16 cellular contexts compared by ENCODE assay signal in the genomic region with DNA sequence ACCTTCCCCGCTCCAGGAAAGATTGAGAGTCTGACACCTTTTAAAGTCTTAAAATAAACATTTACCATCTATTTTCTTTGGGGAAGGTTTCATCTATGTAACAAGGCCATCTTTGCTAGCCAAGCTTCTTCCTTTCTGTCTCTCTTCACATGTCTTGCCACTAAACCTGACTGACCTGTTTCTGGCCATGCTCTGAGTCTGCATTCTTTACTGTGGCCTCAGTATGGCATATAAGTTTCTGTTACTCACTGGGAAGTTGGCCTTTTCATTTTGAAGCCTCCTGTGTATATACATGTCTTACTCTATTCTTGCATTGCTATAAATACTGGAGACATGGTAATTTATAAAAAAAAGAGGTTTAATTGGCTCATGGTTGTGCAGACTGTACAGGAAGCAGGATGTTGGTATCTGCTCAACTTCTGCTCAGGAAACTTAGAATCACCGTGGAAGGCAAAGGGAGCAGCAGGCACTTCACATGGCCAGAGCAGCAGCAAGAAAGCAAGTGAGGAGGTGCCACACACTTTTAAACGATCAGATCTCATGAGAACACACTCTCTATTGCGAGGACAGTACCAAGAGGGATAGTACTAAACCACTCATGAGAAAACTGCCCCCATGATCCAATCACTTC. TPM values are rescaled to one million over a fixed set of nuclear protein-coding genes. Genes with fewer than 3 reads are reported as not detected.
DNase-seq lines count a peak whose midpoint lies in the region; ATAC-seq and TF ChIP-seq lines count a peak whose summit lies in the region.
"Had no signal": no experiment of that assay in that cellular context is flagged by ENCODE, and none has a peak within 500 bp of the region (broad histone marks: within the 10 kb centered on the region; RNA-seq: fewer than 3 reads in every experiment).

No MANE protein-coding gene starts in this region.

- H3K4me3 ChIP-seq in BLaER1 treated with 17β-estradiol and CSF1 and Interleukin-3, amounts not matched to agents 10 nM and 100 nM = no peak overlapping the region
- H3K4me3 ChIP-seq: gastrocnemius medialis, psoas muscle had no signal

- H3K27me3 ChIP-seq in BLaER1 treated with 17β-estradiol and CSF1 and Interleukin-3, amounts not matched to agents 10 nM and 100 nM = no peaks in the 10 kb centered on the region
- H3K27me3 ChIP-seq: gastrocnemius medialis had no signal

- no peak overlapping the region; a peak in 1 of 22 replicates for H3K27ac ChIP-seq in BLaER1 treated with 17β-estradiol and CSF1 and Interleukin-3, amounts not matched to agents 10 nM and 100 nM
- H3K27ac ChIP-seq: gastrocnemius medialis, psoas muscle had no signal

- H3K9me3 ChIP-seq in BLaER1 treated with 17β-estradiol and CSF1 and Interleukin-3, amounts not matched to agents 10 nM and 100 nM (replicated peaks in 1 of 11) = no peaks in the 10 kb centered on the region; a peak in 1 of 22 replicates
- H3K9me3 ChIP-seq: gastrocnemius medialis, psoas muscle had no signal

- ATAC-seq in GM19035 (IDR thresholded peaks at IDR 0.05; ENCODE audit: unreplicated experiment) (no peak), GM19324 (IDR thresholded peaks at IDR 0.05; ENCODE audit: low FRiP score, unreplicated experiment) (no peak), omental fat pad (ENCODE audit: low FRiP score) (no peak)
- ATAC-seq: gastrocnemius medialis, psoas muscle had no signal

- H3K4me2 ChIP-seq in BLaER1 treated with 17β-estradiol and CSF1 and Interleukin-3, amounts not matched to agents 10 nM and 100 nM = peak overlapping the region in 8 of 11 experiments; percentile 3 to 58 (median 28); a peak in 9 of 22 replicates

- H3K9ac ChIP-seq in BLaER1 treated with 17β-estradiol and CSF1 and Interleukin-3, amounts not matched to agents 10 nM and 100 nM = no peak overlapping the region

- DNase-seq in GF-D8 (lab: John Stamatoyannopoulos, UW) = peak; percentile 0
- DNase-seq in UCSD-AML1 (lab: John Stamatoyannopoulos, UW; ENCODE audit: unreplicated experiment) = peak; percentile 20
- DNase-seq in iPS DF 19.7 (ENCODE audit: low read depth, low spot score) = peak; percentile 15
- DNase-seq in NCI-H2171 treated with DMSO at 0.1 percent for 48 hours (lab: John Stamatoyannopoulos, UW) = no peak
- DNase-seq in omental fat pad (ENCODE audit: low spot score) = no peak
- DNase-seq: activated gamma-delta T cell treated with Interleukin-2 at 50 U/mL for 16 hours; COR-L47; gastrocnemius medialis; NCI-H1417; psoas muscle; stimulated activated CD4-positive, alpha-beta T cell treated with anti-CD3 and anti-CD28 coated beads, Interleukin-4, amount 100 ng/mL, for 4 hours had no signal

- no peaks in the 10 kb centered on the region for H4K20me1 ChIP-seq in BLaER1 treated with 17β-estradiol and CSF1 and Interleukin-3, amounts not matched to agents 10 nM and 100 nM

- H3K4me1 ChIP-seq in BLaER1 treated with 17β-estradiol and CSF1 and Interleukin-3, amounts not matched to agents 10 nM and 100 nM = peaks cover 19 to 26% (median 23%) of the 10 kb centered on the region in 10 experiments
- H3K4me1 ChIP-seq: gastrocnemius medialis, psoas muscle had no signal

- no peak for TF ChIP-seq CTCF in omental fat pad (IDR thresholded peaks at IDR 0.05)

- H3K36me3 ChIP-seq in BLaER1 treated with 17β-estradiol and CSF1 and Interleukin-3, amounts not matched to agents 10 nM and 100 nM = peaks cover 31 to 93% (median 71%) of the 10 kb centered on the region in 11 experiments

RNA-seq across cellular contexts. Expression of gene KCNV2, which starts 48.1 kb away (rescaled TPM):
- total RNA-seq in omental fat pad = not detected
- total RNA-seq: gastrocnemius medialis, lower leg skin, psoas muscle, temporal lobe had no signal

Comparison
In these comparisons a context has a peak if more than half of its experiments do, and no peak if none do; other contexts are left out.
1. DNase-seq: peak in GF-D8 (single experiment), UCSD-AML1 (single experiment) and iPS DF 19.7 (single experiment); none in NCI-H2171 treated with DMSO at 0.1 percent for 48 hours (single experiment) and omental fat pad (single experiment).